In genomic region chr22:30208631-30209603, GRCh38 we compare ENCODE assay signal across 10 cellular contexts. TPM values are rescaled to one million over a fixed set of nuclear protein-coding genes. Genes with fewer than 3 reads are reported as not detected.
DNase-seq lines count a peak whose midpoint lies in the region; ATAC-seq, FAIRE-seq and TF ChIP-seq lines count a peak whose summit lies in the region.
"Had no signal": no experiment of that assay in that cellular context is flagged by ENCODE, and none has a peak within 500 bp of the region (broad histone marks: within the 10 kb centered on the region; RNA-seq: fewer than 3 reads in every experiment).

No MANE protein-coding gene starts in this region.

- H3K36me3 ChIP-seq in BLaER1 treated with 17β-estradiol and CSF1 and Interleukin-3, amounts not matched to agents 10 nM and 100 nM, result no peaks in the 10 kb centered on the region
- H3K36me3 ChIP-seq in esophagus muscularis mucosa, result no peaks in the 10 kb centered on the region

- no peak overlapping the region for H3K4me3 ChIP-seq in BLaER1 treated with 17β-estradiol and CSF1 and Interleukin-3, amounts not matched to agents 10 nM and 100 nM
- H3K4me3 ChIP-seq in esophagus muscularis mucosa, result no peak overlapping the region

- ATAC-seq in GM19351 (IDR thresholded peaks at IDR 0.05; ENCODE audit: unreplicated experiment) (no peak), GM18505 (IDR thresholded peaks at IDR 0.05; ENCODE audit: unreplicated experiment) (no peak), GM18861 (IDR thresholded peaks at IDR 0.05; ENCODE audit: unreplicated experiment) (no peak), GM19324 (IDR thresholded peaks at IDR 0.05; ENCODE audit: low FRiP score, unreplicated experiment) (no peak)

- WGBS in esophagus muscularis mucosa, result 72% methylated on average over 25 of the region's 26 CpGs

- peak overlapping the region in 3 of 11 experiments; percentile 3 to 37 (median 7); a peak in 3 of 22 replicates for H3K27ac ChIP-seq in BLaER1 treated with 17β-estradiol and CSF1 and Interleukin-3, amounts not matched to agents 10 nM and 100 nM
- peak overlapping the region; percentile 55 to 71 (median 66) for H3K27ac ChIP-seq in esophagus muscularis mucosa (replicated peaks in 1 of 4)

- DNase-seq in RCC 7860 (ENCODE audit: low spot score) (peak; percentile 82), esophagus muscularis mucosa (ENCODE audit: extremely low spot score) (no peak), non-pigmented ciliary epithelial cell (ENCODE audit: low read depth) (peak; percentile 70)
- DNase-seq: activated CD4-positive, CD25-positive, alpha-beta regulatory T cell treated with anti-CD3 and anti-CD28 coated beads, Interleukin-2, amount 50 U/mL, for 72 hours had no signal

- no peaks in the 10 kb centered on the region for H3K27me3 ChIP-seq in BLaER1 treated with 17β-estradiol and CSF1 and Interleukin-3, amounts not matched to agents 10 nM and 100 nM
- peaks cover 0 to 17% (median 0%) of the 10 kb centered on the region in 4 donors for H3K27me3 ChIP-seq in esophagus muscularis mucosa

- TF ChIP-seq POLR2A in esophagus muscularis mucosa (IDR thresholded peaks at IDR 0.05; ENCODE audit: low read depth), result no peak
- no peak for TF ChIP-seq POLR2A in GM18505 (IDR thresholded peaks at IDR 0.05; ENCODE audit: borderline replicate concordance, extremely low read depth, insufficient read depth, insufficient read length)

- peak; percentile 78 for FAIRE-seq in RCC 7860 (lab: Jason Lieb, UNC)
- FAIRE-seq: islet of Langerhans had no signal

- H3K9ac ChIP-seq in BLaER1 treated with 17β-estradiol and CSF1 and Interleukin-3, amounts not matched to agents 10 nM and 100 nM, result peak overlapping the region in 1 of 11 experiments; percentile 1; a peak in 1 of 22 replicates

- TF ChIP-seq CTCF in esophagus muscularis mucosa (IDR thresholded peaks at IDR 0.05), result no peak

- intact Hi-C loops in esophagus muscularis mucosa (cut with DNase I), result no loop called here

- peaks cover 39 to 86% (median 58%) of the 10 kb centered on the region in 10 experiments for H3K4me1 ChIP-seq in BLaER1 treated with 17β-estradiol and CSF1 and Interleukin-3, amounts not matched to agents 10 nM and 100 nM
- peaks cover 19 to 57% (median 52%) of the 10 kb centered on the region in 4 donors for H3K4me1 ChIP-seq in esophagus muscularis mucosa

- H4K20me1 ChIP-seq in BLaER1 treated with 17β-estradiol and CSF1 and Interleukin-3, amounts not matched to agents 10 nM and 100 nM, result no peaks in the 10 kb centered on the region

- H3K9me3 ChIP-seq in BLaER1 treated with 17β-estradiol and CSF1 and Interleukin-3, amounts not matched to agents 10 nM and 100 nM (replicated peaks in 1 of 11), result no peaks in the 10 kb centered on the region
- no peaks in the 10 kb centered on the region for H3K9me3 ChIP-seq in esophagus muscularis mucosa

- H3K4me2 ChIP-seq in BLaER1 treated with 17β-estradiol and CSF1 and Interleukin-3, amounts not matched to agents 10 nM and 100 nM, result peak overlapping the region; percentile 52 to 78 (median 63)

- no peak for TF ChIP-seq EP300 in esophagus muscularis mucosa (IDR thresholded peaks at IDR 0.05)

RNA-seq across cellular contexts. Expression of gene LIF, which starts 37.6 kb away (rescaled TPM):
- 1 to 10 TPM in 2 of 4 donors, under 1 TPM in 2; 0.19 to 4.8 (median 1.6) TPM for total RNA-seq in esophagus muscularis mucosa

RNA-seq across cellular contexts. Expression of gene OSM, which starts 57.7 kb away (rescaled TPM):
- 1 to 10 TPM in 1 of 4 donors, under 1 TPM in 1, not detected in 2; 0.57 to 8.3 TPM for total RNA-seq in esophagus muscularis mucosa
